14 cellular contexts compared by ENCODE assay signal in the genomic region with DNA sequence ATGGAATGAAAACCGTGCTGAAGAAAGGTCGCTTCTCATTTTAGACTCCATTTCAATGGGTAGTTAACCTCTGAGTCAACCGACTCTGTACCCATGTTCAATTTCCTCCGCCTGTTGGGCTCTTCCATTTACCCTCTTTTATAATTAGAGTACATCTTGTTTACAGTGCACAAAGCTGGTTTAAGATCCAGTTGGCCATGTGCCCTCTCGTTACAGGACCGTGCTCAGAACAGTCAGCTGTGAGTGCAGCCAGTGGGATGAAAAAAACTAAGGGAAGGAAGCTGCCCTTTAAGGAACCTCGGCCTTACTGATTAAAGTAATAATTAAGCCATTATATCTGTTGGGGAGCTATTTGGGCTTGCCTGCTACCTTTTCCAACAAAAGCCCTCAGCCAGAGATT.
DNase-seq lines count a peak whose midpoint lies in the region; ATAC-seq and TF ChIP-seq lines count a peak whose summit lies in the region.
"Had no signal": no experiment of that assay in that cellular context is flagged by ENCODE, and none has a peak within 500 bp of the region (broad histone marks: within the 10 kb centered on the region; RNA-seq: fewer than 3 reads in every experiment).

No MANE protein-coding gene starts in this region.

- DNase-seq in Right ventricle myocardium inferior (ENCODE audit: missing footprints) (no peak), cardiac septum (ENCODE audit: low spot score) (no peak), epithelial cell of proximal tubule (ENCODE audit: low read depth) (no peak), neural progenitor cell (ENCODE audit: low spot score) (no peak), NCI-H526 treated with DMSO at 0.1 percent for 48 hours (lab: John Stamatoyannopoulos, UW) (no peak), SJCRH30 (no peak)
- no peak for DNase-seq in stimulated activated CD4-positive, alpha-beta T cell treated with anti-CD3 and anti-CD28 coated beads, Interleukin-2, amount 100 ng/mL, for 24 hours
- DNase-seq: activated CD4-positive, alpha-beta T cell treated with anti-CD3 and anti-CD28 coated beads for 4 hours; Calu3; NCI-H1694; retina had no signal

- no peaks in the 10 kb centered on the region for H3K79me2 ChIP-seq in neural progenitor cell (ENCODE audit: low read depth)

- peaks cover 20% of the 10 kb centered on the region for H3F3A ChIP-seq in neural progenitor cell (ENCODE audit: low read depth)

- no peaks in the 10 kb centered on the region for H3K9me3 Mint-ChIP-seq in neural progenitor cell
- H3K9me3 Mint-ChIP-seq: mesothelial cell of epicardium had no signal

- no peak overlapping the region for H3K4me3 Mint-ChIP-seq in neural progenitor cell
- H3K4me3 Mint-ChIP-seq: mesothelial cell of epicardium had no signal

- H3K4me2 ChIP-seq in neural progenitor cell, result peak overlapping the region; percentile 15

- H3K9me3 ChIP-seq in neural progenitor cell (ENCODE audit: low read depth), result no peaks in the 10 kb centered on the region
- no peaks in the 10 kb centered on the region for H3K9me3 ChIP-seq in SJCRH30 (replicated peaks)
- H3K9me3 ChIP-seq: tibial artery had no signal

- H2AFZ ChIP-seq in neural progenitor cell (replicated peaks), result peak overlapping the region; percentile 54

- peak overlapping the region; percentile 84 for H3K27ac Mint-ChIP-seq in neural progenitor cell
- H3K27ac Mint-ChIP-seq: mesothelial cell of epicardium had no signal

- no peaks in the 10 kb centered on the region for H4K20me1 ChIP-seq in neural progenitor cell (ENCODE audit: low read depth)

- no peaks in the 10 kb centered on the region for H3K36me3 Mint-ChIP-seq in neural progenitor cell
- H3K36me3 Mint-ChIP-seq: mesothelial cell of epicardium had no signal

- H3K4me3 ChIP-seq in epithelial cell of proximal tubule (ENCODE audit: low read depth, low read length) (peak overlapping the region; percentile 1), neural progenitor cell (no peak overlapping the region), SJCRH30 (no peak overlapping the region)
- H3K4me3 ChIP-seq: tibial artery had no signal

- no peaks in the 10 kb centered on the region for H3K36me3 ChIP-seq in neural progenitor cell
- no peaks in the 10 kb centered on the region for H3K36me3 ChIP-seq in SJCRH30
- H3K36me3 ChIP-seq: tibial artery had no signal

- H3K4me1 Mint-ChIP-seq in neural progenitor cell, result peaks cover 58% of the 10 kb centered on the region

- no peak overlapping the region for H3K9ac ChIP-seq in neural progenitor cell

- H3K4me1 ChIP-seq in neural progenitor cell (peaks cover 48% of the 10 kb centered on the region), SJCRH30 (peaks cover 24% of the 10 kb centered on the region; the same call in 1 of the 2 replicates)

- H3K27me3 Mint-ChIP-seq in neural progenitor cell (ENCODE audit: insufficient read depth, low read depth), result peaks cover 3% of the 10 kb centered on the region

- no peak overlapping the region for H3K27ac ChIP-seq in neural progenitor cell
- H3K27ac ChIP-seq in SJCRH30, result no peak overlapping the region
- H3K27ac ChIP-seq: tibial artery had no signal

- intact Hi-C loops in Right ventricle myocardium inferior (cut with DNase I) (no loop called here), cardiac septum (cut with DNase I) (loop anchor here (5.0 kb wide), 1 partner anchor 406 kb away; a partner anchor contains a TSS)

- H3K27me3 ChIP-seq in neural progenitor cell, result no peaks in the 10 kb centered on the region
- H3K27me3 ChIP-seq in SJCRH30, result no peaks in the 10 kb centered on the region
- H3K27me3 ChIP-seq: tibial artery had no signal

- TF ChIP-seq CTCF in epithelial cell of proximal tubule (conservative IDR thresholded peaks at IDR 0.05; ENCODE audit: low read depth, low read length), result no peak
- TF ChIP-seq CTCF in neural progenitor cell (IDR thresholded peaks at IDR 0.05), result no peak

- ATAC-seq in Right ventricle myocardium inferior (peak; percentile 34), HG03565 (IDR thresholded peaks at IDR 0.05; ENCODE audit: unreplicated experiment) (no peak)
